In genomic region chr5:136065588-136065987, GRCh38 we compare ENCODE assay signal across 16 cellular contexts. TPM values are rescaled to one million over a fixed set of nuclear protein-coding genes. Genes with fewer than 3 reads are reported as not detected.
"Had no signal": no experiment of that assay in that cellular context is flagged by ENCODE, and none has a peak within 500 bp of the region (broad histone marks: within the 10 kb centered on the region; RNA-seq: fewer than 3 reads in every experiment).

No MANE protein-coding gene starts in this region.

- H3K4me3 ChIP-seq: hepatocyte, left lung, skin epidermis had no signal

- H3K27ac ChIP-seq: brain microvascular endothelial cell, hepatocyte, left lung had no signal

- DNase-seq: activated CD4-positive, alpha-beta memory T cell treated with anti-CD3 and anti-CD28 coated beads, Interleukin-2, amount 10 ng/mL, durations not matched to agents 7 days and 5 days; activated CD4-positive, alpha-beta T cell treated with anti-CD3 and anti-CD28 coated beads for 36 hours; activated gamma-delta T cell treated with Interleukin-2 at 50 U/mL for 16 hours; activated T-cell treated with anti-CD3 and anti-CD28 coated beads, Interleukin-2, amount 50 U/mL, for 72 hours; amniotic stem cell; brain microvascular endothelial cell; kidney; left lung; mesendoderm; natural killer cell; posterior cingulate gyrus; stimulated activated CD4-positive, alpha-beta T cell treated with anti-CD3 and anti-CD28 coated beads, Interleukin-4, amount 100 ng/mL, for 24 hours; stimulated activated naive CD4-positive, alpha-beta T cell treated with Interleukin-2 at 50 U/mL for 16 hours; T-helper 2 cell had no signal

- H3K4me2 ChIP-seq: hepatocyte had no signal

- H3K9me3 ChIP-seq: left lung had no signal

- H3K27me3 ChIP-seq: brain microvascular endothelial cell, hepatocyte, left lung had no signal

- H3K4me1 ChIP-seq: left lung had no signal

- H2AFZ ChIP-seq: hepatocyte had no signal

- ATAC-seq: activated CD4-positive, alpha-beta T cell treated with anti-CD3 and anti-CD28 coated beads for 36 hours; activated T-cell treated with anti-CD3 and anti-CD28 coated beads, Interleukin-2, amount 50 U/mL, for 72 hours; left lung; natural killer cell had no signal

RNA-seq across cellular contexts. Expression of gene TGFBI, which starts 36.8 kb away (rescaled TPM):
- total RNA-seq: activated CD4-positive, alpha-beta memory T cell treated with anti-CD3 and anti-CD28 coated beads, Interleukin-2, amount 10 ng/mL, durations not matched to agents 7 days and 5 days; activated CD4-positive, alpha-beta T cell treated with anti-CD3 and anti-CD28 coated beads for 36 hours; activated T-cell treated with anti-CD3 and anti-CD28 coated beads, Interleukin-2, amount 50 U/mL, for 72 hours had no signal
